In the genomic region with DNA sequence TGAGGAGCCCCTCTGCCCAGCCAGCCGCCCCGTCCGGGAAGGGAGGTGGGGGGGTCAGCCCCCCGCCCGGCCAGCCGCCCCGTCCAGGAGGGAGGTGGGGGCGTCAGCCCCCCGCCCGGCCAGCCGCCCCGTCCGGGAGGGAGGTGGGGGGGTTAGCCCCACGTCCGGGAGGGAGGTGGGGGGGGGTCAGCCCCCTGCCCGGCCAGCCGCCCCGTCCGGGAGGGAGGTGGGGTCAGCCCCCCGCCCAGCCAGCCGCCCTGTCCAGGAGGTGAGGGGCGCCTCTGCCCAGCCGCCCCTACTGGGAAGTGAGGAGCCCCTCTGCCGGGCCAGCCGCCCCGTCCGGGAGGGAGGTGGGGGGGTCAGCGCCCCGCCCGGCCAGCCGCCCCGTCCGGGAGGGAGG, we compare ENCODE assay signal across 1 cellular context.
DNase-seq lines count a peak whose midpoint lies in the region; ATAC-seq lines count a peak whose summit lies in the region.
"Not testable (repeated sequence)": the region's sequence is repeated elsewhere in the genome, so short reads cannot be mapped to it uniquely, and the experiment has no call there.

No MANE protein-coding gene starts in this region.

- peaks cover 18% of the 10 kb centered on the region for H3K27me3 Mint-ChIP-seq in stimulated activated naive CD8-positive, alpha-beta T cell treated with anti-CD3 and anti-CD28 coated beads, Interleukin-15, amount 100 ng/mL, for 72 hours

- H3K4me1 Mint-ChIP-seq in stimulated activated naive CD8-positive, alpha-beta T cell treated with anti-CD3 and anti-CD28 coated beads, Interleukin-15, amount 100 ng/mL, for 72 hours: not testable (repeated sequence)

- H3K27ac Mint-ChIP-seq in stimulated activated naive CD8-positive, alpha-beta T cell treated with anti-CD3 and anti-CD28 coated beads, Interleukin-15, amount 100 ng/mL, for 72 hours: not testable (repeated sequence)

- ATAC-seq in stimulated activated naive CD8-positive, alpha-beta T cell treated with anti-CD3 and anti-CD28 coated beads, Interleukin-15, amount 100 ng/mL, for 72 hours: peak; percentile 50

- not testable (repeated sequence) for H3K4me3 Mint-ChIP-seq in stimulated activated naive CD8-positive, alpha-beta T cell treated with anti-CD3 and anti-CD28 coated beads, Interleukin-15, amount 100 ng/mL, for 72 hours

- DNase-seq in stimulated activated naive CD8-positive, alpha-beta T cell treated with anti-CD3 and anti-CD28 coated beads, Interleukin-15, amount 100 ng/mL, for 72 hours: not testable (repeated sequence)

- H3K9me3 Mint-ChIP-seq in stimulated activated naive CD8-positive, alpha-beta T cell treated with anti-CD3 and anti-CD28 coated beads, Interleukin-15, amount 100 ng/mL, for 72 hours: not testable (repeated sequence)
